ENCODE assay signal across 19 cellular contexts in the genomic region with DNA sequence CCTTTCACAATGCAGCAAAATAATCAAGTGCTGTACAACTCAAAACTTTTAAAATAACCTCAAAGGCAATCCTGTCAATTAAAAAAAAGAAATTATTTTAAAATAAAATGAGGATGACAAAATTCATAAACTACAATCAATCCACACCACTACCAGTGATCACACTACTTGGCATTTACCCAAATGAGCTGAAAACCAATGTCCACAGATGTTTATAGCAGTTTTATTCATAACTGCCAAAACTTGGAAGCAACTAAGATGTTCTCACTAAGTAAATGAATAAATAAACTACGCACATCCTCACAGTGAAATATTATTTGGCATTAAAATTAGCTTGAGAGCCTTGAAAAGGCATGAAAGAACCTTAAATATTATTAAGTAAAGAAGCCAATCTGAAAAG.
"Had no signal": no experiment of that assay in that cellular context is flagged by ENCODE, and none has a peak within 500 bp of the region (broad histone marks: within the 10 kb centered on the region; RNA-seq: fewer than 3 reads in every experiment).

No MANE protein-coding gene starts in this region.

- H3K9me3 ChIP-seq: gastrocnemius medialis, neutrophil, psoas muscle, testis, transverse colon had no signal

- H3K36me3 ChIP-seq: gastrocnemius medialis, transverse colon had no signal

- H3K4me3 ChIP-seq: dorsolateral prefrontal cortex, gastrocnemius medialis, psoas muscle, testis, transverse colon had no signal

- DNase-seq: cortex of kidney; dorsolateral prefrontal cortex; effector CD8-positive, alpha-beta T cell; gastrocnemius medialis; glutamatergic neuron; islet precursor cell; mammary epithelial cell; naive thymus-derived CD8-positive, alpha-beta T cell; psoas muscle; retina; stimulated activated CD4-positive, alpha-beta T cell treated with anti-CD3 and anti-CD28 coated beads, Interleukin-2, amount 100 ng/mL, for 24 hours; stimulated activated CD4-positive, alpha-beta T cell treated with anti-CD3 and anti-CD28 coated beads, Interleukin-4, amount 100 ng/mL, for 4 hours; stimulated activated naive B cell treated with anti-CD40 and anti-IgM and Interleukin-4, amounts not matched to agents 10 μg/mL and 1 μg/mL and 100 μg/mL, for 72 hours; stimulated activated naive CD8-positive, alpha-beta T cell treated with anti-CD3 and anti-CD28 coated beads, Interleukin-15, amount 100 ng/mL, for 72 hours; testis; transverse colon had no signal

- ATAC-seq: esophagus mucosa; gastrocnemius medialis; naive thymus-derived CD8-positive, alpha-beta T cell; psoas muscle; sciatic nerve; stimulated activated naive B cell treated with anti-CD40 and anti-IgM and Interleukin-4, amounts not matched to agents 10 μg/mL and 1 μg/mL and 100 μg/mL, for 72 hours; stimulated activated naive CD8-positive, alpha-beta T cell treated with anti-CD3 and anti-CD28 coated beads, Interleukin-15, amount 100 ng/mL, for 72 hours had no signal

- H3K27ac ChIP-seq: dorsolateral prefrontal cortex, gastrocnemius medialis, neutrophil, psoas muscle, testis, transverse colon had no signal

- H3K27me3 ChIP-seq: dorsolateral prefrontal cortex, gastrocnemius medialis, neutrophil, testis, transverse colon had no signal

- H3K4me1 ChIP-seq: testis had no signal
